ENCODE assay signal across 16 cellular contexts in genomic region chr3:134445631-134446030, GRCh38. TPM values are rescaled to one million over a fixed set of nuclear protein-coding genes. Genes with fewer than 3 reads are reported as not detected.
DNase-seq lines count a peak whose midpoint lies in the region; ATAC-seq, FAIRE-seq and TF ChIP-seq lines count a peak whose summit lies in the region.
"Had no signal": no experiment of that assay in that cellular context is flagged by ENCODE, and none has a peak within 500 bp of the region (broad histone marks: within the 10 kb centered on the region; RNA-seq: fewer than 3 reads in every experiment).

No MANE protein-coding gene starts in this region.

- TF ChIP-seq POLR2A in vagina (IDR thresholded peaks at IDR 0.05), result no peak

- CTCF ChIA-PET in CD8-positive, alpha-beta memory T cell (lab: Charles Lee), result interaction anchor here (1.3 kb wide), 1 partner anchor 233 kb away, joined by 3 read pairs; no protein-coding TSS in a partner anchor

- H3K4me3 ChIP-seq in SK-N-MC, result 0 out of 2 replicates have a peak overlapping the region, but pooled peaks have one; percentile 1
- H3K4me3 ChIP-seq in kidney (ENCODE audit: low read length in 2 of 2), result no peak overlapping the region
- H3K4me3 ChIP-seq in CD8-positive, alpha-beta memory T cell (ENCODE audit: low read length), result no peak overlapping the region
- H3K4me3 ChIP-seq in vagina, result no peak overlapping the region

- H3K36me3 ChIP-seq in SK-N-MC (ENCODE audit: insufficient read depth, low read length) (no peaks in the 10 kb centered on the region), kidney (ENCODE audit: control insufficient read depth in 1 of 2, insufficient read depth in 2 of 2, low read length in 2 of 2) (no peaks in the 10 kb centered on the region), vagina (no peaks in the 10 kb centered on the region)
- no peaks in the 10 kb centered on the region for H3K36me3 ChIP-seq in CD8-positive, alpha-beta memory T cell (ENCODE audit: insufficient read depth, low read length)

- POLR2A ChIA-PET in CD8-positive, alpha-beta memory T cell (lab: Charles Lee), result interaction anchor here (0.6 kb wide), 1 partner anchor 188 kb away, joined by 4 read pairs; no protein-coding TSS in a partner anchor

- FAIRE-seq in kidney (lab: Jason Lieb, UNC), result no peak
- FAIRE-seq: colon, GM12891 had no signal

- peak overlapping the region; percentile 48 for H3K27ac Mint-ChIP-seq in osteocyte (ENCODE audit: unreplicated experiment)
- H3K27ac Mint-ChIP-seq in CD8-positive, alpha-beta memory T cell, result no peak overlapping the region

- H3K4me3 Mint-ChIP-seq in osteocyte (ENCODE audit: unreplicated experiment), result no peak overlapping the region
- no peak overlapping the region for H3K4me3 Mint-ChIP-seq in CD8-positive, alpha-beta memory T cell
- H3K4me3 Mint-ChIP-seq: activated T-cell treated with anti-CD3 and anti-CD28 coated beads, Interleukin-2, amount 50 U/mL, for 4 hours; CD4-positive, alpha-beta memory T cell; naive B cell had no signal

- peak; percentile 78 for DNase-seq in EH (ENCODE audit: low read depth)
- peak; percentile 16 for DNase-seq in SK-N-MC (ENCODE audit: low read depth, low spot score)
- DNase-seq in fibroblast of the conjunctiva (ENCODE audit: low read depth), result peak; percentile 40
- DNase-seq in osteocyte (ENCODE audit: extremely low spot score, unreplicated experiment), result no peak
- DNase-seq in kidney, result no peak
- DNase-seq in CD8-positive, alpha-beta memory T cell, result no peak
- no peak for DNase-seq in vagina (ENCODE audit: extremely low spot score in 2 of 2)
- DNase-seq: activated T-cell treated with anti-CD3 and anti-CD28 coated beads, Interleukin-2, amount 50 U/mL, for 4 hours; CD4-positive, alpha-beta memory T cell; hypothalamus; naive B cell; OCI-M1; stimulated activated CD4-positive, alpha-beta T cell treated with anti-CD3 and anti-CD28 coated beads, Interleukin-4, amount 100 ng/mL, for 4 hours had no signal

- H3K9ac ChIP-seq in SK-N-MC (ENCODE audit: insufficient read length) (no peak overlapping the region), kidney (ENCODE audit: low read length in 2 of 2) (no peak overlapping the region)

- H3K27me3 Mint-ChIP-seq in osteocyte (ENCODE audit: unreplicated experiment), result no peaks in the 10 kb centered on the region
- H3K27me3 Mint-ChIP-seq in CD8-positive, alpha-beta memory T cell, result peaks cover 24 to 53% of the 10 kb centered on the region in 2 donors

- H3K27ac ChIP-seq in SK-N-MC, result no peak overlapping the region
- no peak overlapping the region for H3K27ac ChIP-seq in kidney (ENCODE audit: low read depth in 2 of 2, low read length in 2 of 2)
- H3K27ac ChIP-seq in CD8-positive, alpha-beta memory T cell (ENCODE audit: low read depth, low read length), result no peak overlapping the region
- no peak overlapping the region for H3K27ac ChIP-seq in vagina

- H3K9me3 ChIP-seq in SK-N-MC (ENCODE audit: low read depth, low read length) (peaks cover 8% of the 10 kb centered on the region; the same call in 1 of the 2 replicates), kidney (ENCODE audit: control insufficient read depth in 1 of 2, low read length in 2 of 2) (no peaks in the 10 kb centered on the region), vagina (peaks cover 6% of the 10 kb centered on the region)
- no peaks in the 10 kb centered on the region for H3K9me3 ChIP-seq in CD8-positive, alpha-beta memory T cell (ENCODE audit: low read length)

- peaks cover 11% of the 10 kb centered on the region for H3K9me3 Mint-ChIP-seq in osteocyte (ENCODE audit: unreplicated experiment)
- peaks cover 6 to 20% (median 13%) of the 10 kb centered on the region in 5 donors for H3K9me3 Mint-ChIP-seq in CD8-positive, alpha-beta memory T cell

- H3K27me3 ChIP-seq in CD8-positive, alpha-beta memory T cell (ENCODE audit: insufficient read depth, low read length, poor library complexity, severe bottlenecking), result no peaks in the 10 kb centered on the region
- no peaks in the 10 kb centered on the region for H3K27me3 ChIP-seq in vagina

- H3K4me1 Mint-ChIP-seq in osteocyte (ENCODE audit: unreplicated experiment), result peaks cover 49% of the 10 kb centered on the region
- no peaks in the 10 kb centered on the region for H3K4me1 Mint-ChIP-seq in CD8-positive, alpha-beta memory T cell
- H3K4me1 Mint-ChIP-seq: CD4-positive, alpha-beta memory T cell; naive B cell had no signal

- intact Hi-C loops in kidney (cut with DNase I) (no loop called here), vagina (cut with DNase I) (no loop called here)

- no peak for ATAC-seq in HG02763 (IDR thresholded peaks at IDR 0.05; ENCODE audit: unreplicated experiment)
- ATAC-seq: activated T-cell treated with anti-CD3 and anti-CD28 coated beads, Interleukin-2, amount 50 U/mL, for 4 hours had no signal

- TF ChIP-seq CTCF in osteocyte (IDR thresholded peaks at IDR 0.05) (no peak), kidney (IDR thresholded peaks at IDR 0.05; ENCODE audit: borderline replicate concordance, extremely low read depth, insufficient read depth) (no peak), vagina (IDR thresholded peaks at IDR 0.05) (no peak)

- H3K36me3 Mint-ChIP-seq in osteocyte (ENCODE audit: unreplicated experiment), result peaks cover 2% of the 10 kb centered on the region
- peaks cover 0 to 7% (median 2%) of the 10 kb centered on the region in 3 donors for H3K36me3 Mint-ChIP-seq in CD8-positive, alpha-beta memory T cell

- peaks cover 11 to 14% of the 10 kb centered on the region in 2 donors for H3K4me1 ChIP-seq in kidney (ENCODE audit: control insufficient read depth in 1 of 2, insufficient read depth in 1 of 2, low read depth in 1 of 2, low read length in 2 of 2)
- H3K4me1 ChIP-seq in CD8-positive, alpha-beta memory T cell (ENCODE audit: insufficient read depth, low read length), result no peaks in the 10 kb centered on the region
- peaks cover 10% of the 10 kb centered on the region for H3K4me1 ChIP-seq in vagina

RNA-seq across cellular contexts. Expression of gene ANAPC13, which starts 40.2 kb away (rescaled TPM):
- total RNA-seq in osteocyte (83.8 and 89.4 TPM in 2 replicates), kidney (55.3 TPM), vagina (24.1 TPM)
- polyA plus RNA-seq in kidney (ENCODE audit: insufficient read depth, low read depth, low replicate concordance), result 160 TPM
- total RNA-seq in CD8-positive, alpha-beta memory T cell, result 10 to 100 TPM; 41.0 to 42.0 TPM
- polyA plus RNA-seq in CD8-positive, alpha-beta memory T cell, result 84.6 TPM

RNA-seq across cellular contexts. Expression of gene CEP63, which starts 40.2 kb away (rescaled TPM):
- 26.3 and 27.2 TPM in 2 replicates for total RNA-seq in osteocyte
- total RNA-seq in kidney, result 19.6 TPM
- polyA plus RNA-seq in kidney (ENCODE audit: insufficient read depth, low read depth, low replicate concordance), result 19.2 TPM
- 10 to 100 TPM; 21.1 to 21.3 TPM for total RNA-seq in CD8-positive, alpha-beta memory T cell
- 19.3 TPM for polyA plus RNA-seq in CD8-positive, alpha-beta memory T cell
- 12.5 TPM for total RNA-seq in vagina

Comparison
In these comparisons a context has a peak if more than half of its experiments do, and no peak if none do; other contexts are left out.
1. DNase-seq: peak in EH (single experiment), SK-N-MC (single experiment) and fibroblast of the conjunctiva (single experiment); none in osteocyte (single experiment), kidney (single experiment), CD8-positive, alpha-beta memory T cell (0 of 5) and vagina (0 of 2).